Comparison of ENCODE assay signal across 8 cellular contexts in genomic region chr12:94305293-94305957, GRCh38.
DNase-seq lines count a peak whose midpoint lies in the region; ATAC-seq and TF ChIP-seq lines count a peak whose summit lies in the region.

No MANE protein-coding gene starts in this region.

- peak overlapping the region; percentile 87 for H3K27ac Mint-ChIP-seq in activated T-helper 17 cell treated with anti-CD3 and anti-CD28 coated beads, Interleukin-2, amount 50 U/mL, for 72 hours
- no peak overlapping the region for H3K27ac Mint-ChIP-seq in Calu3 (ENCODE audit: unreplicated experiment)

- BruUV-seq in Calu3 (replicated peaks; lab: Mats Ljungman, UMichigan), result no TSS peak

- peaks cover 3% of the 10 kb centered on the region for H3K9me3 Mint-ChIP-seq in activated T-helper 17 cell treated with anti-CD3 and anti-CD28 coated beads, Interleukin-2, amount 50 U/mL, for 72 hours
- no peaks in the 10 kb centered on the region for H3K9me3 Mint-ChIP-seq in Calu3 (ENCODE audit: low read depth, unreplicated experiment)

- ATAC-seq in GM19035 (IDR thresholded peaks at IDR 0.05; ENCODE audit: unreplicated experiment) (peak; percentile 55), HG03378 (IDR thresholded peaks at IDR 0.05; ENCODE audit: unreplicated experiment) (peak; percentile 52)
- peak; percentile 93 for ATAC-seq in activated T-helper 17 cell treated with anti-CD3 and anti-CD28 coated beads, Interleukin-2, amount 50 U/mL, for 72 hours (replicated peaks)

- DNase-seq in stimulated activated CD4-positive, alpha-beta T cell treated with anti-CD3 and anti-CD28 coated beads, Interleukin-2, amount 100 ng/mL, for 48 hours, result peak; percentile 39 to 41
- no peak for DNase-seq in central memory CD4-positive, alpha-beta T cell
- DNase-seq in mesenteric fat pad (ENCODE audit: low spot score) (no peak), Calu3 (no peak), head of caudate nucleus (no peak)

- TF ChIP-seq CTCF in Calu3 (IDR thresholded peaks at IDR 0.05; ENCODE audit: unreplicated experiment), result no peak

- intact Hi-C loops in Calu3 (cut with micrococcal nuclease; ENCODE audit: unreplicated experiment), result no loop called here
- intact Hi-C loops in head of caudate nucleus (cut with DNase I), result no loop called here

- peaks cover 97% of the 10 kb centered on the region for H3K36me3 Mint-ChIP-seq in activated T-helper 17 cell treated with anti-CD3 and anti-CD28 coated beads, Interleukin-2, amount 50 U/mL, for 72 hours (ENCODE audit: low read depth)
- H3K36me3 Mint-ChIP-seq in Calu3 (ENCODE audit: insufficient read depth, unreplicated experiment), result no peaks in the 10 kb centered on the region

- CTCF ChIA-PET in Calu3 (lab: Charles Lee), result no interaction called here

- H3K4me3 Mint-ChIP-seq in activated T-helper 17 cell treated with anti-CD3 and anti-CD28 coated beads, Interleukin-2, amount 50 U/mL, for 72 hours, result peak overlapping the region; percentile 64
- no peak overlapping the region for H3K4me3 Mint-ChIP-seq in Calu3 (ENCODE audit: low read depth, unreplicated experiment)

- no peaks in the 10 kb centered on the region for H3K27me3 Mint-ChIP-seq in activated T-helper 17 cell treated with anti-CD3 and anti-CD28 coated beads, Interleukin-2, amount 50 U/mL, for 72 hours
- H3K27me3 Mint-ChIP-seq in Calu3 (ENCODE audit: unreplicated experiment), result no peaks in the 10 kb centered on the region

- H3K4me1 Mint-ChIP-seq in activated T-helper 17 cell treated with anti-CD3 and anti-CD28 coated beads, Interleukin-2, amount 50 U/mL, for 72 hours, result peaks cover 36% of the 10 kb centered on the region
- no peaks in the 10 kb centered on the region for H3K4me1 Mint-ChIP-seq in Calu3 (ENCODE audit: low read depth, unreplicated experiment)

Comparison
In these comparisons a context has a peak if more than half of its experiments do, and no peak if none do; other contexts are left out.
1. DNase-seq: peak in stimulated activated CD4-positive, alpha-beta T cell treated with anti-CD3 and anti-CD28 coated beads, Interleukin-2, amount 100 ng/mL, for 48 hours (2 of 2); none in central memory CD4-positive, alpha-beta T cell (single experiment), mesenteric fat pad (single experiment), Calu3 (single experiment) and head of caudate nucleus (0 of 42).
2. Peak in every context shown above with its lines, with median percentiles within 50 percentile points of each other: ATAC-seq.